ENCODE assay signal across 10 cellular contexts in genomic region chr5:140106101-140106500, GRCh38. TPM values are rescaled to one million over a fixed set of nuclear protein-coding genes. Genes with fewer than 3 reads are reported as not detected.
DNase-seq lines count a peak whose midpoint lies in the region; ATAC-seq and TF ChIP-seq lines count a peak whose summit lies in the region.
"Had no signal": no experiment of that assay in that cellular context is flagged by ENCODE, and none has a peak within 500 bp of the region (broad histone marks: within the 10 kb centered on the region; RNA-seq: fewer than 3 reads in every experiment).

No MANE protein-coding gene starts in this region.

- WGBS in adrenal gland, 4 donors = 63 to 71% (median 65%) methylated on average over 5 of the region's 5 CpGs

- peaks cover 15% of the 10 kb centered on the region for H3K36me3 Mint-ChIP-seq in CD4-positive, alpha-beta T cell (ENCODE audit: low read depth)
- H3K36me3 Mint-ChIP-seq in IgD-negative memory B cell (no peaks in the 10 kb centered on the region), nephron progenitor cell (ENCODE audit: low read depth) (no peaks in the 10 kb centered on the region)

- peaks cover 17% of the 10 kb centered on the region for H3K27me3 Mint-ChIP-seq in CD4-positive, alpha-beta T cell
- peaks cover 11% of the 10 kb centered on the region for H3K27me3 Mint-ChIP-seq in IgD-negative memory B cell
- peaks cover 98% of the 10 kb centered on the region for H3K27me3 Mint-ChIP-seq in nephron progenitor cell (ENCODE audit: low read depth, poor library complexity)

- peak overlapping the region; percentile 96 for H3K4me3 Mint-ChIP-seq in CD4-positive, alpha-beta T cell
- H3K4me3 Mint-ChIP-seq in IgD-negative memory B cell (peak overlapping the region in 3 of 4 donors; percentile 32 to 93 (median 80)), nephron progenitor cell (peak overlapping the region; percentile 83)

- H3K4me3 ChIP-seq in adrenal gland = no peak overlapping the region

- peak overlapping the region; percentile 100 for H3K27ac Mint-ChIP-seq in CD4-positive, alpha-beta T cell
- H3K27ac Mint-ChIP-seq in IgD-negative memory B cell = peak overlapping the region; percentile 98
- H3K27ac Mint-ChIP-seq in nephron progenitor cell = no peak overlapping the region

- no peak for TF ChIP-seq CTCF in CD4-positive, alpha-beta T cell (IDR thresholded peaks at IDR 0.05)
- TF ChIP-seq CTCF in adrenal gland (IDR thresholded peaks at IDR 0.05) (no peak), nephron progenitor cell (IDR thresholded peaks at IDR 0.05) (no peak)

- CTCF ChIA-PET in CD4-positive, alpha-beta T cell (lab: Charles Lee) = interaction anchor here (1.8 to 7.0 kb wide), 4 partner anchors 11 to 39 kb away, joined by 5 to 52 read pairs (median 18); no protein-coding TSS in a partner anchor

- no peak for ATAC-seq in CD4-positive, alpha-beta T cell (ENCODE audit: poor library complexity)
- ATAC-seq in GM21619 (IDR thresholded peaks at IDR 0.05; ENCODE audit: unreplicated experiment) (no peak), GM21723 (IDR thresholded peaks at IDR 0.05; ENCODE audit: unreplicated experiment) (no peak), HG02884 (IDR thresholded peaks at IDR 0.05; ENCODE audit: unreplicated experiment) (no peak)

- H3K27ac ChIP-seq in CD4-positive, alpha-beta T cell (ENCODE audit: low read depth, low read length) = no peak overlapping the region
- peak overlapping the region in 4 of 5 donors; percentile 5 to 99 (median 97) for H3K27ac ChIP-seq in adrenal gland

- POLR2A ChIA-PET in CD4-positive, alpha-beta T cell (lab: Charles Lee) = interaction anchor here (0.9 to 5.0 kb wide), 4 partner anchors 12 to 1768 kb away, joined by 3 to 63 read pairs (median 13); partner anchors contain the start of gene FAM53C

- no peak for DNase-seq in CD4-positive, alpha-beta T cell
- DNase-seq in adrenal gland (no peak), nephron progenitor cell (no peak), NCI-H774 (lab: John Stamatoyannopoulos, UW) (no peak)
- DNase-seq: NCI-H2227 treated with DMSO at 0.1 percent for 48 hours, ovary had no signal

- no peaks in the 10 kb centered on the region for H3K9me3 ChIP-seq in CD4-positive, alpha-beta T cell (ENCODE audit: control insufficient read depth, low read length)
- H3K9me3 ChIP-seq in adrenal gland (replicated peaks in 1 of 3) = no peaks in the 10 kb centered on the region
- H3K9me3 ChIP-seq: ovary had no signal

- intact Hi-C loops in CD4-positive, alpha-beta T cell (cut with DNase I, micrococcal nuclease) = loop anchor here (2.0 to 10.0 kb wide), 8 partner anchors 34 to 529 kb away; partner anchors contain the start of genes ANKHD1 (in 1 of the 2), CD14 (in 1 of the 2), PFDN1 (in 1 of the 2) and TMCO6 (in 1 of the 2)
- intact Hi-C loops in adrenal gland (cut with DNase I) = no loop called here

- peaks cover 6% of the 10 kb centered on the region for H3K27me3 ChIP-seq in CD4-positive, alpha-beta T cell (ENCODE audit: control insufficient read depth, insufficient read depth, low read length)
- no peaks in the 10 kb centered on the region for H3K27me3 ChIP-seq in adrenal gland
- H3K27me3 ChIP-seq: ovary had no signal

- H3K4me1 ChIP-seq in adrenal gland (replicated peaks in 1 of 2) = peaks cover 10 to 37% of the 10 kb centered on the region in 2 donors

- peaks cover 46% of the 10 kb centered on the region for H3K4me1 Mint-ChIP-seq in CD4-positive, alpha-beta T cell (ENCODE audit: low read depth)
- H3K4me1 Mint-ChIP-seq in IgD-negative memory B cell = peaks cover 17 to 33% (median 20%) of the 10 kb centered on the region in 3 donors
- H3K4me1 Mint-ChIP-seq in nephron progenitor cell = peaks cover 26% of the 10 kb centered on the region

- no peaks in the 10 kb centered on the region for H3K36me3 ChIP-seq in adrenal gland (replicated peaks in 1 of 2)
- H3K36me3 ChIP-seq: ovary had no signal

- H3K9me3 Mint-ChIP-seq in CD4-positive, alpha-beta T cell = no peaks in the 10 kb centered on the region
- H3K9me3 Mint-ChIP-seq in IgD-negative memory B cell (no peaks in the 10 kb centered on the region), nephron progenitor cell (no peaks in the 10 kb centered on the region)

- TF ChIP-seq POLR2A in adrenal gland (IDR thresholded peaks at IDR 0.05) = no peak

RNA-seq across cellular contexts. Expression of gene PURA, which starts 7.8 kb away (rescaled TPM):
- 1 to 10 TPM; 7.0 to 7.9 TPM for total RNA-seq in CD4-positive, alpha-beta T cell
- polyA plus RNA-seq in IgD-negative memory B cell (3.3 TPM), adrenal gland (10 to 100 TPM in 1 of 3 donors, 1 to 10 TPM in 2; 4.9 to 14.0 (median 10.0) TPM)
- 10 to 100 TPM; 19.0 to 37.0 (median 25.4) TPM for total RNA-seq in adrenal gland

RNA-seq across cellular contexts. Expression of gene IGIP, which starts 19.6 kb away (rescaled TPM):
- 1 to 10 TPM; 1.5 TPM for total RNA-seq in CD4-positive, alpha-beta T cell
- polyA plus RNA-seq in IgD-negative memory B cell (0.36 TPM), adrenal gland (10 to 100 TPM in 2 of 3 donors, 1 to 10 TPM in 1; 5.6 to 14.8 (median 10.9) TPM)
- total RNA-seq in adrenal gland = 10 to 100 TPM in 7 of 8 donors, 1 to 10 TPM in 1; 8.8 to 25.9 (median 13.8) TPM

Comparison
In these comparisons a context has a peak if more than half of its experiments do, and no peak if none do; other contexts are left out.
1. intact Hi-C loops: an anchor here in CD4-positive, alpha-beta T cell (2.0 to 10.0 kb wide); none called in adrenal gland.